8 cellular contexts compared by ENCODE assay signal in genomic region chr22:20495861-20496681, GRCh38. TPM values are rescaled to one million over a fixed set of nuclear protein-coding genes. Genes with fewer than 3 reads are reported as not detected.
DNase-seq lines count a peak whose midpoint lies in the region; ATAC-seq, FAIRE-seq and TF ChIP-seq lines count a peak whose summit lies in the region.

No MANE protein-coding gene starts in this region.

- H3K9me1 ChIP-seq in keratinocyte (ENCODE audit: control insufficient read depth, extremely low read depth, insufficient read depth, low read length) = peaks cover 3% of the 10 kb centered on the region

- peak; percentile 77 for ATAC-seq in GM18907 (IDR thresholded peaks at IDR 0.05; ENCODE audit: unreplicated experiment)
- ATAC-seq in HG03135 (IDR thresholded peaks at IDR 0.05; ENCODE audit: unreplicated experiment) = peak; percentile 83

- dilution Hi-C loops in keratinocyte (cut with MboI; ENCODE audit: extremely low pct_ligation_motif_present, low sequenced_read_pairs) = no loop called here

- H4K20me1 ChIP-seq in keratinocyte (ENCODE audit: control insufficient read depth, extremely low read depth, insufficient read depth, low read length) = no peaks in the 10 kb centered on the region

- DNase-seq in AG09309 (ENCODE audit: low read depth) (peak; percentile 35), NCI-H345 treated with DMSO at 0.1 percent for 48 hours (lab: John Stamatoyannopoulos, UW; ENCODE audit: unreplicated experiment) (peak; percentile 41), cerebellar cortex (ENCODE audit: low spot score) (peak; percentile 94), keratinocyte (ENCODE audit: low read depth, low spot score) (no peak)
- DNase-seq in activated CD4-positive, CD25-positive, alpha-beta regulatory T cell treated with anti-CD3 and anti-CD28 coated beads, Interleukin-2, amount 50 U/mL, for 72 hours = peak; percentile 96
- peak; percentile 81 to 93 (median 83) for DNase-seq in stimulated activated CD4-positive, alpha-beta T cell treated with anti-CD3 and anti-CD28 coated beads, Interleukin-12 subunit alpha, Interleukin-12 subunit beta, amount 100 ng/mL, for 48 hours (ENCODE audit: low read depth in 2 of 3, low spot score in 1 of 3)

- peaks cover 15% of the 10 kb centered on the region for H3K4me1 ChIP-seq in keratinocyte (ENCODE audit: control insufficient read depth, extremely low read depth, insufficient read depth, low read length)

- no peaks in the 10 kb centered on the region for H3K36me3 ChIP-seq in keratinocyte (ENCODE audit: control insufficient read depth in 2 of 2, extremely low read depth in 1 of 2, insufficient read depth in 2 of 2, low read length in 2 of 2)

- FAIRE-seq in keratinocyte (lab: Jason Lieb, UNC) = no peak

- H3K4me2 ChIP-seq in keratinocyte (ENCODE audit: control insufficient read depth, extremely low read depth, insufficient read depth, low read depth, low read length) = peak overlapping the region; percentile 96

- H3K27ac ChIP-seq in keratinocyte (ENCODE audit: control insufficient read depth, insufficient read depth, low read length) = peak overlapping the region; percentile 91

- H3K27me3 ChIP-seq in keratinocyte (ENCODE audit: control insufficient read depth, extremely low read depth, insufficient read depth, low read length) = no peaks in the 10 kb centered on the region

- H3K4me3 ChIP-seq in AG09309 (ENCODE audit: control insufficient read depth, low read depth, low read length) = peak overlapping the region; percentile 83
- H3K4me3 ChIP-seq in keratinocyte (ENCODE audit: control insufficient read depth in 2 of 3, extremely low read depth in 1 of 3, insufficient read depth in 2 of 3, low read depth in 1 of 3, low read length in 3 of 3) = peak overlapping the region; percentile 49 to 96 (median 82)

- peak overlapping the region; percentile 98 for H2AFZ ChIP-seq in keratinocyte (ENCODE audit: control insufficient read depth, low read length)

- peaks cover 8% of the 10 kb centered on the region for H3K79me2 ChIP-seq in keratinocyte (ENCODE audit: control insufficient read depth, insufficient read depth, low read length)

- TF ChIP-seq CTCF in AG09309 (IDR thresholded peaks at IDR 0.05; ENCODE audit: control insufficient read depth, insufficient read depth, low read depth, low read length, missing control alignments) (peak; percentile 94), keratinocyte (optimal IDR thresholded peaks at IDR 0.05 in 1 of 3, IDR thresholded peaks at IDR 0.05 in 1 of 3, conservative IDR thresholded peaks at IDR 0.05 in 1 of 3; ENCODE audit: extremely low read depth in 1 of 3, insufficient read depth in 2 of 3, low read length in 3 of 3) (peak; percentile 86 to 95 (median 92))

- peak overlapping the region; percentile 95 for H3K9ac ChIP-seq in keratinocyte (ENCODE audit: control insufficient read depth, extremely low read depth, insufficient read depth, low read length)

- no peaks in the 10 kb centered on the region for H3K9me3 ChIP-seq in keratinocyte (ENCODE audit: control insufficient read depth, low read depth, low read length)

RNA-seq across cellular contexts. Expression of gene KLHL22, which starts 0.5 kb away (rescaled TPM):
- polyA plus RNA-seq in keratinocyte = 9.3 to 16.6 TPM (median 10.0 TPM) in 3 replicates
- polyA plus RNA-seq in keratinocyte (2011; ENCODE audit: low read depth) = 0.97 TPM
- 6.4 and 7.8 TPM in 2 replicates for polyA plus RNA-seq in keratinocyte (2011; cell fraction: cytosol; rRNA removed)
- polyA plus RNA-seq in keratinocyte (2011; cell fraction: nucleus; rRNA removed) = 20.6 and 24.4 TPM in 2 replicates
- polyA plus RNA-seq in keratinocyte (2012; ENCODE audit: low replicate concordance) = 5.7 and 8.2 TPM in 2 replicates
- polyA minus RNA-seq in keratinocyte = 12.4 to 25.5 TPM (median 15.5 TPM) in 3 replicates
- polyA minus RNA-seq in keratinocyte (2011; cell fraction: cytosol; rRNA and poly(A)+ RNA removed) = 9.2 TPM
- polyA minus RNA-seq in keratinocyte (2011; cell fraction: nucleus; rRNA and poly(A)+ RNA removed) = 9.4 and 16.4 TPM in 2 replicates

RNA-seq across cellular contexts. Expression of gene MED15, which starts 11.3 kb away (rescaled TPM):
- 24.9 to 51.4 TPM (median 29.2 TPM) in 3 replicates for polyA plus RNA-seq in keratinocyte
- polyA plus RNA-seq in keratinocyte (2011; ENCODE audit: low read depth) = 65.8 TPM
- 22.9 and 50.3 TPM in 2 replicates for polyA plus RNA-seq in keratinocyte (2011; cell fraction: cytosol; rRNA removed)
- polyA plus RNA-seq in keratinocyte (2011; cell fraction: nucleus; rRNA removed) = 100 and 122 TPM in 2 replicates
- polyA plus RNA-seq in keratinocyte (2012; ENCODE audit: low replicate concordance) = 47.2 and 78.2 TPM in 2 replicates
- 63.9 to 128 TPM (median 69.3 TPM) in 3 replicates for polyA minus RNA-seq in keratinocyte
- polyA minus RNA-seq in keratinocyte (2011; cell fraction: cytosol; rRNA and poly(A)+ RNA removed) = 86.5 TPM
- polyA minus RNA-seq in keratinocyte (2011; cell fraction: nucleus; rRNA and poly(A)+ RNA removed) = 121 and 126 TPM in 2 replicates

RNA-seq across cellular contexts. Expression of gene SCARF2, which starts 58.4 kb away (rescaled TPM):
- polyA plus RNA-seq in keratinocyte = 0.05 to 0.06 TPM (median 0.05 TPM) in 3 replicates
- polyA plus RNA-seq in keratinocyte (2011; ENCODE audit: low read depth) = not detected
- polyA plus RNA-seq in keratinocyte (2011; cell fraction: cytosol; rRNA removed) = 0.10 and 0.12 TPM in 2 replicates
- polyA plus RNA-seq in keratinocyte (2011; cell fraction: nucleus; rRNA removed) = 0.23 and 0.28 TPM in 2 replicates
- polyA plus RNA-seq in keratinocyte (2012; ENCODE audit: low replicate concordance) = 0.09 and 0.31 TPM in 2 replicates
- polyA minus RNA-seq in keratinocyte = 0.10 to 0.26 TPM in 2 of 3 replicates, not detected in the other
- polyA minus RNA-seq in keratinocyte (2011; cell fraction: cytosol; rRNA and poly(A)+ RNA removed) = not detected
- polyA minus RNA-seq in keratinocyte (2011; cell fraction: nucleus; rRNA and poly(A)+ RNA removed) = 0.23 and 0.84 TPM in 2 replicates
